In genomic region chr10:88456730-88457129, GRCh38 we compare ENCODE assay signal across 1 cellular context.
TF ChIP-seq lines count a peak whose summit lies in the region.

No MANE protein-coding gene starts in this region.

TF ChIP-seq in IMR-90, 13 proteins besides CTCF, POLR2A, EP300 and RAD21 (continued from another document):
- no peak for TF ChIP-seq BHLHE40 (IDR thresholded peaks at IDR 0.05; ENCODE audit: low read depth, low read length)
